20 cellular contexts compared by ENCODE assay signal in the genomic region with DNA sequence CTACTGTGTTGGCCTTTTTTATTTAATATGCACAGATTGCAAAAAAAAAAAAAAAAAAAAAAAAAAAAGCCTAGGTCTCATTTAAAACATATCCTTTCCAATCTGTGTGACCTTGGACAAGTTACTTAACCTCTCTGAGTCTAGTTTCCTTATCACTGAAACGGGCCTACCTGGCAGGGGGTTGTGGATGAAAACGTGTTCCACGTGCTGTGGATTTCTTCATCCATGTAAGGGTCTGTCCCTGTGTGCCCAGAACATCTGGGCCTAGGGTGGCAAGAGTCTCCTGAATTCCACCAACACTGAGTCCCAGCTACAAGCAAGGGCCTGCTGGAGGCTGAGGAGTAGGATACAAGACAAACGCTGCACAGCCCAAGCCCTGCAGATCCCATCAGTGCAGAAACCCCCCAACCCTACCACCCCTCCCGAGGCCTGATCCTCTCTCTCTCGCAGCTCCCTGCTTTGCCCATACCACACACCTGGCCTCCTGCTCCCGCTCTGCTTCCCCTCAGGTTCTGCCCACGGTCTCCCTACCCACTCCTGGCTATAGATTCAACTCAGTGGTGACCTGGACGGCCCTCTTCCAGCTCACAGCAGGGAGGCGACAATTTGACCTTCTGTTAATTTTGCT. TPM values are rescaled to one million over a fixed set of nuclear protein-coding genes. Genes with fewer than 3 reads are reported as not detected.
DNase-seq lines count a peak whose midpoint lies in the region; ATAC-seq and TF ChIP-seq lines count a peak whose summit lies in the region.
"Had no signal": no experiment of that assay in that cellular context is flagged by ENCODE, and none has a peak within 500 bp of the region (broad histone marks: within the 10 kb centered on the region; RNA-seq: fewer than 3 reads in every experiment).

No MANE protein-coding gene starts in this region.

- no peak overlapping the region for H3K4me3 ChIP-seq in adrenal gland
- H3K4me3 ChIP-seq in neural progenitor cell: no peak overlapping the region
- no peak overlapping the region for H3K4me3 ChIP-seq in aorta (ENCODE audit: low read length in 2 of 2)
- H3K4me3 ChIP-seq: pancreas, SJSA1, skin epidermis had no signal

- no peaks in the 10 kb centered on the region for H3K36me3 Mint-ChIP-seq in stimulated activated naive CD8-positive, alpha-beta T cell treated with anti-CD3 and anti-CD28 coated beads, Interleukin-15, Interleukin-2, amounts not matched to agents 100 ng/mL and 50 ng/mL, for 24 hours (ENCODE audit: low read depth)
- no peaks in the 10 kb centered on the region for H3K36me3 Mint-ChIP-seq in neural progenitor cell

- no peaks in the 10 kb centered on the region for H3K79me2 ChIP-seq in neural progenitor cell (ENCODE audit: low read depth)

- WGBS in adrenal gland, 4 donors: 70 to 76% (median 73%) methylated on average over 10 of the region's 10 CpGs
- WGBS in aorta, 2 donors: 84 to 85% methylated on average over 10 of the region's 10 CpGs

- peaks cover 7% of the 10 kb centered on the region for H3K27me3 Mint-ChIP-seq in stimulated activated naive CD8-positive, alpha-beta T cell treated with anti-CD3 and anti-CD28 coated beads, Interleukin-15, Interleukin-2, amounts not matched to agents 100 ng/mL and 50 ng/mL, for 24 hours
- H3K27me3 Mint-ChIP-seq in neural progenitor cell (ENCODE audit: insufficient read depth, low read depth): peaks cover 13% of the 10 kb centered on the region

- H3K4me3 Mint-ChIP-seq in stimulated activated naive CD8-positive, alpha-beta T cell treated with anti-CD3 and anti-CD28 coated beads, Interleukin-15, Interleukin-2, amounts not matched to agents 100 ng/mL and 50 ng/mL, for 24 hours: no peak overlapping the region
- peak overlapping the region; percentile 42 for H3K4me3 Mint-ChIP-seq in neural progenitor cell
- H3K4me3 Mint-ChIP-seq: activated CD4-positive, alpha-beta T cell treated with anti-CD3 and anti-CD28 coated beads, Interleukin-2, amount 10 ng/mL, durations not matched to agents 7 days and 5 days; effector memory CD8-positive, alpha-beta T cell had no signal

- H3F3A ChIP-seq in neural progenitor cell (ENCODE audit: low read depth): peaks cover 3% of the 10 kb centered on the region

- intact Hi-C loops in adrenal gland (cut with DNase I): no loop called here
- intact Hi-C loops in aorta (cut with DNase I): no loop called here

- H3K27me3 ChIP-seq in adrenal gland: no peaks in the 10 kb centered on the region
- peaks cover 26% of the 10 kb centered on the region for H3K27me3 ChIP-seq in neural progenitor cell
- no peaks in the 10 kb centered on the region for H3K27me3 ChIP-seq in aorta (ENCODE audit: control insufficient read depth in 1 of 2, insufficient read depth in 2 of 2, low read length in 1 of 2)
- H3K27me3 ChIP-seq: pancreas, SJSA1 had no signal

- peaks cover 5% of the 10 kb centered on the region for H3K4me1 Mint-ChIP-seq in stimulated activated naive CD8-positive, alpha-beta T cell treated with anti-CD3 and anti-CD28 coated beads, Interleukin-15, Interleukin-2, amounts not matched to agents 100 ng/mL and 50 ng/mL, for 24 hours (ENCODE audit: low read depth)
- H3K4me1 Mint-ChIP-seq in neural progenitor cell: peaks cover 12% of the 10 kb centered on the region

- H3K27ac Mint-ChIP-seq in stimulated activated naive CD8-positive, alpha-beta T cell treated with anti-CD3 and anti-CD28 coated beads, Interleukin-15, Interleukin-2, amounts not matched to agents 100 ng/mL and 50 ng/mL, for 24 hours: peak overlapping the region; percentile 31
- peak overlapping the region; percentile 81 for H3K27ac Mint-ChIP-seq in neural progenitor cell
- H3K27ac Mint-ChIP-seq: activated CD4-positive, alpha-beta T cell treated with anti-CD3 and anti-CD28 coated beads, Interleukin-2, amount 10 ng/mL, durations not matched to agents 7 days and 5 days had no signal

- no peak for ATAC-seq in stimulated activated naive CD8-positive, alpha-beta T cell treated with anti-CD3 and anti-CD28 coated beads, Interleukin-15, Interleukin-2, amounts not matched to agents 100 U/mL and 50 U/mL, for 24 hours
- ATAC-seq in aorta (ENCODE audit: low FRiP score): no peak
- ATAC-seq: effector memory CD8-positive, alpha-beta T cell; pancreas had no signal

- peaks cover 2 to 9% of the 10 kb centered on the region in 2 donors for H3K4me1 ChIP-seq in adrenal gland (replicated peaks in 1 of 2)
- H3K4me1 ChIP-seq in neural progenitor cell: no peaks in the 10 kb centered on the region
- H3K4me1 ChIP-seq in aorta (ENCODE audit: control insufficient read depth in 1 of 2, insufficient read depth in 2 of 2, low read length in 2 of 2): no peaks in the 10 kb centered on the region

- no peaks in the 10 kb centered on the region for H3K9me3 Mint-ChIP-seq in stimulated activated naive CD8-positive, alpha-beta T cell treated with anti-CD3 and anti-CD28 coated beads, Interleukin-15, Interleukin-2, amounts not matched to agents 100 ng/mL and 50 ng/mL, for 24 hours
- H3K9me3 Mint-ChIP-seq in neural progenitor cell: no peaks in the 10 kb centered on the region
- H3K9me3 Mint-ChIP-seq: activated CD4-positive, alpha-beta T cell treated with anti-CD3 and anti-CD28 coated beads, Interleukin-2, amount 10 ng/mL, durations not matched to agents 7 days and 5 days; effector memory CD8-positive, alpha-beta T cell had no signal

- no peak overlapping the region for H3K4me2 ChIP-seq in neural progenitor cell

- DNase-seq in stimulated activated naive CD8-positive, alpha-beta T cell treated with anti-CD3 and anti-CD28 coated beads, Interleukin-15, Interleukin-2, amounts not matched to agents 100 U/mL and 50 U/mL, for 24 hours: no peak
- DNase-seq in adrenal gland (peak in 4 of 7 donors; percentile 2 to 38 (median 10)), neural progenitor cell (ENCODE audit: low spot score) (no peak), aorta (peak; percentile 18 to 52), GOT3 (lab: John Stamatoyannopoulos, UW) (no peak), DMS153 treated with DMSO at 0.1 percent for 48 hours (lab: John Stamatoyannopoulos, UW; ENCODE audit: unreplicated experiment) (no peak)
- DNase-seq in activated effector memory CD4-positive, alpha-beta T cell treated with anti-CD3 and anti-CD28 coated beads, Interleukin-2, amount 50 U/mL, for 16 hours: no peak
- DNase-seq: activated CD4-positive, alpha-beta T cell treated with anti-CD3 and anti-CD28 coated beads, Interleukin-2, amount 10 ng/mL, durations not matched to agents 7 days and 5 days; Caco-2; central memory CD4-positive, alpha-beta T cell; effector memory CD8-positive, alpha-beta T cell; hypothalamus; MM.1S; NCI-H187; NCI-H446 treated with DMSO at 0.1 percent for 48 hours; stimulated activated CD4-positive, alpha-beta T cell treated with anti-CD3 and anti-CD28 coated beads, Interleukin-4, amount 100 ng/mL, for 24 hours had no signal

- H3K27ac ChIP-seq in adrenal gland (no peak overlapping the region), neural progenitor cell (no peak overlapping the region), aorta (ENCODE audit: low read depth in 1 of 2, low read length in 2 of 2) (no peak overlapping the region)
- H3K27ac ChIP-seq: pancreas, SJSA1, skin epidermis had no signal

- H3K9ac ChIP-seq in neural progenitor cell: no peak overlapping the region

- H2AFZ ChIP-seq in neural progenitor cell (replicated peaks): no peak overlapping the region

- no peak for TF ChIP-seq CTCF in adrenal gland (IDR thresholded peaks at IDR 0.05)
- no peak for TF ChIP-seq CTCF in neural progenitor cell (IDR thresholded peaks at IDR 0.05)

- H3K9me3 ChIP-seq in adrenal gland (replicated peaks in 1 of 3) (no peaks in the 10 kb centered on the region), neural progenitor cell (ENCODE audit: low read depth) (no peaks in the 10 kb centered on the region), aorta (ENCODE audit: control insufficient read depth, low read length) (no peaks in the 10 kb centered on the region)
- H3K9me3 ChIP-seq: Caco-2, pancreas, SJSA1 had no signal

- H4K20me1 ChIP-seq in neural progenitor cell (ENCODE audit: low read depth): peaks cover 2% of the 10 kb centered on the region

- TF ChIP-seq POLR2A in adrenal gland (IDR thresholded peaks at IDR 0.05): no peak

- no peaks in the 10 kb centered on the region for H3K36me3 ChIP-seq in adrenal gland (replicated peaks in 1 of 2)
- H3K36me3 ChIP-seq in neural progenitor cell: no peaks in the 10 kb centered on the region
- H3K36me3 ChIP-seq in aorta (ENCODE audit: control insufficient read depth in 1 of 2, insufficient read depth in 2 of 2, low read length in 1 of 2): no peaks in the 10 kb centered on the region
- H3K36me3 ChIP-seq: pancreas, SJSA1 had no signal

RNA-seq across cellular contexts. Expression of a gene that starts 4.7 kb away (rescaled TPM):
- total RNA-seq in adrenal gland: 10 to 100 TPM in 4 of 8 donors, 1 to 10 TPM in 4; 6.3 to 70.8 (median 10.5) TPM
- polyA plus RNA-seq in adrenal gland: 10 to 100 TPM in 1 of 3 donors, 1 to 10 TPM in 2; 3.7 to 14.4 (median 6.8) TPM
- total RNA-seq in neural progenitor cell (ENCODE audit: low replicate concordance): 16.5 and 31.3 TPM in 2 replicates
- 1 to 10 TPM; 5.8 to 6.1 TPM for total RNA-seq in aorta
- 1 to 10 TPM in 1 of 2 donors, under 1 TPM in 1; 0.84 to 1.4 TPM for polyA plus RNA-seq in aorta

Comparison
In these comparisons a context has a peak if more than half of its experiments do, and no peak if none do; other contexts are left out.
1. DNase-seq: peak in adrenal gland (4 of 7) and aorta (2 of 2); none in stimulated activated naive CD8-positive, alpha-beta T cell treated with anti-CD3 and anti-CD28 coated beads, Interleukin-15, Interleukin-2, amounts not matched to agents 100 U/mL and 50 U/mL, for 24 hours (single experiment), neural progenitor cell (single experiment), GOT3 (single experiment), activated effector memory CD4-positive, alpha-beta T cell treated with anti-CD3 and anti-CD28 coated beads, Interleukin-2, amount 50 U/mL, for 16 hours (single experiment) and DMS153 treated with DMSO at 0.1 percent for 48 hours (single experiment).